Comparison of ENCODE assay signal across 1 cellular context in genomic region chr11:2130881-2131352, GRCh38.
A peak's percentile ranks its signal among the peaks of the same experiment; 100 is the strongest.
TF ChIP-seq lines count a peak whose summit lies in the region.

No MANE protein-coding gene starts in this region.

TF ChIP-seq in HepG2, 621 proteins besides CTCF, POLR2A, EP300 and RAD21 (continued from another document and continues in another):
- TF ChIP-seq TBP (CRISPR knock-in tag; IDR thresholded peaks at IDR 0.05) (peak; percentile 81; the same call in 1 of the 2 replicates), ZNF256 (CRISPR knock-in tag; conservative IDR thresholded peaks at IDR 0.05) (no peak), PRDM15 (CRISPR knock-in tag; IDR thresholded peaks at IDR 0.05) (no peak), GMEB2 (CRISPR knock-in tag; IDR thresholded peaks at IDR 0.05; ENCODE audit: low read depth) (no peak), ZBTB33 (CRISPR knock-in tag; IDR thresholded peaks at IDR 0.05) (peak; percentile 79; the same call in 1 of the 2 replicates), ZNF382 (CRISPR knock-in tag; IDR thresholded peaks at IDR 0.05; ENCODE audit: borderline replicate concordance) (no peak), ZC3H13 (CRISPR knock-in tag; IDR thresholded peaks at IDR 0.05) (no peak), ZMAT3 (CRISPR knock-in tag; conservative IDR thresholded peaks at IDR 0.05) (no peak), MBD4 (IDR thresholded peaks at IDR 0.05; ENCODE audit: borderline replicate concordance, low read length) (no peak), ISX (CRISPR knock-in tag; conservative IDR thresholded peaks at IDR 0.05) (no peak), TBX2 (CRISPR knock-in tag; IDR thresholded peaks at IDR 0.05; ENCODE audit: borderline replicate concordance) (no peak), ETV5 (CRISPR knock-in tag; IDR thresholded peaks at IDR 0.05; ENCODE audit: borderline replicate concordance) (no peak), ZBTB46 (CRISPR knock-in tag; IDR thresholded peaks at IDR 0.05; ENCODE audit: borderline replicate concordance) (no peak), ZNF766 (CRISPR knock-in tag; IDR thresholded peaks at IDR 0.05; ENCODE audit: borderline replicate concordance) (no peak), ZNF761 (CRISPR knock-in tag; conservative IDR thresholded peaks at IDR 0.05) (no peak), NFRKB (IDR thresholded peaks at IDR 0.05) (no peak), ZNF33A (CRISPR knock-in tag; IDR thresholded peaks at IDR 0.05; ENCODE audit: borderline replicate concordance) (no peak), CREM (IDR thresholded peaks at IDR 0.05) (no peak), CREM (CRISPR knock-in tag; IDR thresholded peaks at IDR 0.05) (no peak), MTA3 (CRISPR knock-in tag; IDR thresholded peaks at IDR 0.05) (no peak), ZNF282 (IDR thresholded peaks at IDR 0.05; ENCODE audit: partially characterized antibody) (no peak), ZNF577 (CRISPR knock-in tag; IDR thresholded peaks at IDR 0.05; ENCODE audit: borderline replicate concordance, low read depth) (no peak), ZKSCAN8 (CRISPR knock-in tag; IDR thresholded peaks at IDR 0.05; ENCODE audit: borderline replicate concordance) (no peak), CENPT (CRISPR knock-in tag; IDR thresholded peaks at IDR 0.05; ENCODE audit: low read depth) (no peak), CHD4 (IDR thresholded peaks at IDR 0.05; ENCODE audit: borderline replicate concordance, low read length) (no peak), ZNF143 (CRISPR knock-in tag; IDR thresholded peaks at IDR 0.05) (no peak), EEA1 (CRISPR knock-in tag; IDR thresholded peaks at IDR 0.05; ENCODE audit: borderline replicate concordance) (no peak), NCOA1 (CRISPR knock-in tag; IDR thresholded peaks at IDR 0.05) (no peak), ASH2L (IDR thresholded peaks at IDR 0.05; ENCODE audit: insufficient read length, low read depth, low read length) (no peak), ZNF251 (CRISPR knock-in tag; IDR thresholded peaks at IDR 0.05) (no peak)
- TF ChIP-seq, protein P1, sequence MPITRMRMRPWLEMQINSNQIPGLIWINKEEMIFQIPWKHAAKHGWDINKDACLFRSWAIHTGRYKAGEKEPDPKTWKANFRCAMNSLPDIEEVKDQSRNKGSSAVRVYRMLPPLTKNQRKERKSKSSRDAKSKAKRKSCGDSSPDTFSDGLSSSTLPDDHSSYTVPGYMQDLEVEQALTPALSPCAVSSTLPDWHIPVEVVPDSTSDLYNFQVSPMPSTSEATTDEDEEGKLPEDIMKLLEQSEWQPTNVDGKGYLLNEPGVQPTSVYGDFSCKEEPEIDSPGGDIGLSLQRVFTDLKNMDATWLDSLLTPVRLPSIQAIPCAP (CRISPR knock-in tag; IDR thresholded peaks at IDR 0.05; ENCODE audit: low read depth), result no peak
- TF ChIP-seq, protein P2, sequence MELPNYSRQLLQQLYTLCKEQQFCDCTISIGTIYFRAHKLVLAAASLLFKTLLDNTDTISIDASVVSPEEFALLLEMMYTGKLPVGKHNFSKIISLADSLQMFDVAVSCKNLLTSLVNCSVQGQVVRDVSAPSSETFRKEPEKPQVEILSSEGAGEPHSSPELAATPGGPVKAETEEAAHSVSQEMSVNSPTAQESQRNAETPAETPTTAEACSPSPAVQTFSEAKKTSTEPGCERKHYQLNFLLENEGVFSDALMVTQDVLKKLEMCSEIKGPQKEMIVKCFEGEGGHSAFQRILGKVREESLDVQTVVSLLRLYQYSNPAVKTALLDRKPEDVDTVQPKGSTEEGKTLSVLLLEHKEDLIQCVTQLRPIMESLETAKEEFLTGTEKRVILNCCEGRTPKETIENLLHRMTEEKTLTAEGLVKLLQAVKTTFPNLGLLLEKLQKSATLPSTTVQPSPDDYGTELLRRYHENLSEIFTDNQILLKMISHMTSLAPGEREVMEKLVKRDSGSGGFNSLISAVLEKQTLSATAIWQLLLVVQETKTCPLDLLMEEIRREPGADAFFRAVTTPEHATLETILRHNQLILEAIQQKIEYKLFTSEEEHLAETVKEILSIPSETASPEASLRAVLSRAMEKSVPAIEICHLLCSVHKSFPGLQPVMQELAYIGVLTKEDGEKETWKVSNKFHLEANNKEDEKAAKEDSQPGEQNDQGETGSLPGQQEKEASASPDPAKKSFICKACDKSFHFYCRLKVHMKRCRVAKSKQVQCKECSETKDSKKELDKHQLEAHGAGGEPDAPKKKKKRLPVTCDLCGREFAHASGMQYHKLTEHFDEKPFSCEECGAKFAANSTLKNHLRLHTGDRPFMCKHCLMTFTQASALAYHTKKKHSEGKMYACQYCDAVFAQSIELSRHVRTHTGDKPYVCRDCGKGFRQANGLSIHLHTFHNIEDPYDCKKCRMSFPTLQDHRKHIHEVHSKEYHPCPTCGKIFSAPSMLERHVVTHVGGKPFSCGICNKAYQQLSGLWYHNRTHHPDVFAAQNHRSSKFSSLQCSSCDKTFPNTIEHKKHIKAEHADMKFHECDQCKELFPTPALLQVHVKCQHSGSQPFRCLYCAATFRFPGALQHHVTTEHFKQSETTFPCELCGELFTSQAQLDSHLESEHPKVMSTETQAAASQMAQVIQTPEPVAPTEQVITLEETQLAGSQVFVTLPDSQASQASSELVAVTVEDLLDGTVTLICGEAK (IDR thresholded peaks at IDR 0.05), result no peak
- TF ChIP-seq, protein P2 (CRISPR knock-in tag; IDR thresholded peaks at IDR 0.05), result no peak; the same call in 1 of the 2 replicates
- TF ChIP-seq, protein P3, sequence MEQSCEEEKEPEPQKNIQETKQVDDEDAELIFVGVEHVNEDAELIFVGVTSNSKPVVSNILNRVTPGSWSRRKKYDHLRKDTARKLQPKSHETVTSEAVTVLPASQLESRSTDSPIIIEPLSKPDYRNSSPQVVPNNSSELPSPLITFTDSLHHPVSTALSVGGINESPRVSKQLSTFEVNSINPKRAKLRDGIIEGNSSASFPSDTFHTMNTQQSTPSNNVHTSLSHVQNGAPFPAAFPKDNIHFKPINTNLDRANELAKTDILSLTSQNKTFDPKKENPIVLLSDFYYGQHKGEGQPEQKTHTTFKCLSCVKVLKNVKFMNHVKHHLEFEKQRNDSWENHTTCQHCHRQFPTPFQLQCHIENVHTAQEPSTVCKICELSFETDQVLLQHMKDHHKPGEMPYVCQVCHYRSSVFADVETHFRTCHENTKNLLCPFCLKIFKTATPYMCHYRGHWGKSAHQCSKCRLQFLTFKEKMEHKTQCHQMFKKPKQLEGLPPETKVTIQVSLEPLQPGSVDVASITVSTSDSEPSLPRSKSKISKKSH (CRISPR knock-in tag; IDR thresholded peaks at IDR 0.05; ENCODE audit: borderline replicate concordance), result no peak; the same call in 1 of the 2 replicates
- TF ChIP-seq, protein P4, sequence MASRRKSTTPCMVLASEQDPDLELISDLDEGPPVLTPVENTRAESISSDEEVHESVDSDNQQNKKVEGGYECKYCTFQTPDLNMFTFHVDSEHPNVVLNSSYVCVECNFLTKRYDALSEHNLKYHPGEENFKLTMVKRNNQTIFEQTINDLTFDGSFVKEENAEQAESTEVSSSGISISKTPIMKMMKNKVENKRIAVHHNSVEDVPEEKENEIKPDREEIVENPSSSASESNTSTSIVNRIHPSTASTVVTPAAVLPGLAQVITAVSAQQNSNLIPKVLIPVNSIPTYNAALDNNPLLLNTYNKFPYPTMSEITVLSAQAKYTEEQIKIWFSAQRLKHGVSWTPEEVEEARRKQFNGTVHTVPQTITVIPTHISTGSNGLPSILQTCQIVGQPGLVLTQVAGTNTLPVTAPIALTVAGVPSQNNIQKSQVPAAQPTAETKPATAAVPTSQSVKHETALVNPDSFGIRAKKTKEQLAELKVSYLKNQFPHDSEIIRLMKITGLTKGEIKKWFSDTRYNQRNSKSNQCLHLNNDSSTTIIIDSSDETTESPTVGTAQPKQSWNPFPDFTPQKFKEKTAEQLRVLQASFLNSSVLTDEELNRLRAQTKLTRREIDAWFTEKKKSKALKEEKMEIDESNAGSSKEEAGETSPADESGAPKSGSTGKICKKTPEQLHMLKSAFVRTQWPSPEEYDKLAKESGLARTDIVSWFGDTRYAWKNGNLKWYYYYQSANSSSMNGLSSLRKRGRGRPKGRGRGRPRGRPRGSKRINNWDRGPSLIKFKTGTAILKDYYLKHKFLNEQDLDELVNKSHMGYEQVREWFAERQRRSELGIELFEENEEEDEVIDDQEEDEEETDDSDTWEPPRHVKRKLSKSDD (CRISPR knock-in tag; IDR thresholded peaks at IDR 0.05; ENCODE audit: low read depth), result no peak; the same call in 1 of the 2 replicates
